28 cellular contexts compared by ENCODE assay signal in genomic region chr9:130915096-130915447, GRCh38. TPM values are rescaled to one million over a fixed set of nuclear protein-coding genes. Genes with fewer than 3 reads are reported as not detected.
DNase-seq lines count a peak whose midpoint lies in the region; FAIRE-seq and TF ChIP-seq lines count a peak whose summit lies in the region.
"Had no signal": no experiment of that assay in that cellular context is flagged by ENCODE, and none has a peak within 500 bp of the region (broad histone marks: within the 10 kb centered on the region; RNA-seq: fewer than 3 reads in every experiment).

No MANE protein-coding gene starts in this region.

- no peak for TF ChIP-seq RAD21 in H1 (IDR thresholded peaks at IDR 0.05 in 1 of 2, conservative IDR thresholded peaks at IDR 0.05 in 1 of 2; ENCODE audit: low read depth in 2 of 2, low read length in 2 of 2)

- H4K91ac ChIP-seq in H1 (replicated peaks; ENCODE audit: insufficient read length, low read length) = no peak overlapping the region

- peak overlapping the region; percentile 27; the same call in 1 of the 2 replicates for H2BK5ac ChIP-seq in H1 (ENCODE audit: low read depth, low read length)

- H3K9ac ChIP-seq in BLaER1 treated with 17β-estradiol and CSF1 and Interleukin-3, amounts not matched to agents 10 nM and 100 nM = peak overlapping the region in 1 of 11 experiments; percentile 78; a peak in 1 of 22 replicates
- no peak overlapping the region for H3K9ac ChIP-seq in H1 (replicated peaks in 1 of 4; ENCODE audit: extremely low read depth in 1 of 4, low read depth in 3 of 4, low read length in 3 of 4)

- in situ Hi-C loops in KBM-7 (cut with MboI; ENCODE audit: low pct_unique_long_range_greater_than_20kb, low sequenced_read_pairs) = no loop called here

- no peak overlapping the region for H2BK120ac ChIP-seq in H1 (replicated peaks; ENCODE audit: low read depth, low read length)

- no peak for TF ChIP-seq POLR2A in H1 (IDR thresholded peaks at IDR 0.05; ENCODE audit: control extremely low read depth in 1 of 2, low read depth in 2 of 2, low read length in 2 of 2)

- H4K8ac ChIP-seq in H1 (ENCODE audit: extremely low read depth, insufficient read depth, low read length) = 0 out of 2 replicates have a peak overlapping the region, but pooled peaks have one; percentile 35

- no peak overlapping the region for H3K56ac ChIP-seq in H1 (replicated peaks; ENCODE audit: insufficient read length, low read depth, low read length)

- H4K20me1 ChIP-seq in BLaER1 treated with 17β-estradiol and CSF1 and Interleukin-3, amounts not matched to agents 10 nM and 100 nM = peaks cover 0 to 37% (median 12%) of the 10 kb centered on the region in 11 experiments; a peak in 11 of 22 replicates
- H4K20me1 ChIP-seq in H1 (replicated peaks in 1 of 2; ENCODE audit: control insufficient read depth in 1 of 2, insufficient read depth in 2 of 2, low read length in 2 of 2) = no peaks in the 10 kb centered on the region

- no peaks in the 10 kb centered on the region for H3K79me2 ChIP-seq in H1 (ENCODE audit: control insufficient read depth in 1 of 2, insufficient read depth in 2 of 2, low read length in 2 of 2)

- peaks cover 0 to 41% (median 8%) of the 10 kb centered on the region in 11 experiments; a peak in 9 of 22 replicates for H3K27me3 ChIP-seq in BLaER1 treated with 17β-estradiol and CSF1 and Interleukin-3, amounts not matched to agents 10 nM and 100 nM
- H3K27me3 ChIP-seq in H1 (replicated peaks in 1 of 4; ENCODE audit: control insufficient read depth in 3 of 4, extremely low read depth in 1 of 4, insufficient read depth in 3 of 4, low read length in 3 of 4) (no peaks in the 10 kb centered on the region; a peak in 1 of 7 replicates), H7 (ENCODE audit: control insufficient read depth, insufficient read depth, low read length) (no peaks in the 10 kb centered on the region)
- H3K27me3 ChIP-seq: BE2C had no signal

- peaks cover 11 to 93% (median 77%) of the 10 kb centered on the region in 10 experiments for H3K4me1 ChIP-seq in BLaER1 treated with 17β-estradiol and CSF1 and Interleukin-3, amounts not matched to agents 10 nM and 100 nM
- H3K4me1 ChIP-seq in H1 (replicated peaks in 1 of 4; ENCODE audit: control insufficient read depth in 3 of 4, insufficient read depth in 4 of 4, low read length in 3 of 4) = peaks cover 0 to 18% (median 2%) of the 10 kb centered on the region in 4 experiments; a peak in 6 of 7 replicates
- H3K4me1 ChIP-seq: BE2C had no signal

- TF ChIP-seq CTCF in H1 (IDR thresholded peaks at IDR 0.05; ENCODE audit: control extremely low read depth in 1 of 3, insufficient read depth in 1 of 3, low read depth in 1 of 3, low read length in 3 of 3) = no peak

- H3K4ac ChIP-seq in H1 (replicated peaks; ENCODE audit: insufficient read length, low read depth, low read length) = no peak overlapping the region

- no peaks in the 10 kb centered on the region for H3K9me3 ChIP-seq in BLaER1 treated with 17β-estradiol and CSF1 and Interleukin-3, amounts not matched to agents 10 nM and 100 nM (replicated peaks in 1 of 11)
- no peaks in the 10 kb centered on the region for H3K9me3 ChIP-seq in H1 (ENCODE audit: insufficient read depth in 2 of 2, low read depth in 1 of 2, low read length in 1 of 2)
- H3K9me3 ChIP-seq: BE2C had no signal

- no peaks in the 10 kb centered on the region for H3K36me3 ChIP-seq in BLaER1 treated with 17β-estradiol and CSF1 and Interleukin-3, amounts not matched to agents 10 nM and 100 nM
- H3K36me3 ChIP-seq in H1 (ENCODE audit: control insufficient read depth in 2 of 4, insufficient read depth in 4 of 4, low read length in 3 of 4) = no peaks in the 10 kb centered on the region
- no peaks in the 10 kb centered on the region for H3K36me3 ChIP-seq in H7 (replicated peaks; ENCODE audit: control insufficient read depth, insufficient read depth, low read length)
- H3K36me3 ChIP-seq: BE2C had no signal

- H3K14ac ChIP-seq in H1 (ENCODE audit: insufficient read length) = no peak overlapping the region

- H3K4me2 ChIP-seq in BLaER1 treated with 17β-estradiol and CSF1 and Interleukin-3, amounts not matched to agents 10 nM and 100 nM = peak overlapping the region in 8 of 11 experiments; percentile 85 to 97 (median 91); a peak in 15 of 22 replicates
- no peak overlapping the region for H3K4me2 ChIP-seq in H1 (ENCODE audit: insufficient read depth in 1 of 2, low read depth in 2 of 2, low read length in 2 of 2)

- TF ChIP-seq EP300 in H1 (IDR thresholded peaks at IDR 0.05; ENCODE audit: borderline replicate concordance in 1 of 2, low read depth in 2 of 2, low read length in 2 of 2) = no peak

- 97% methylated on average over 7 of the region's 8 CpGs; no CpG with 5 or more reads in 1 of the 2 experiments for WGBS in H1 (ENCODE audit: extremely low coverage in 1 of 2, insufficient coverage in 1 of 2, insufficient read length in 1 of 2, insufficient replicate concordance in 2 of 2, low coverage in 1 of 2, low lambda C conversion rate in 2 of 2, missing lambda C conversion rate in 1 of 2), 2 experiments

- no peak overlapping the region for H3K23ac ChIP-seq in H1 (ENCODE audit: insufficient read length)

- no peak overlapping the region for H4K5ac ChIP-seq in H1 (ENCODE audit: insufficient read length, low read depth, low read length)

- CTCF ChIA-PET in H1 (lab: Charles Lee; ENCODE audit: partially characterized antibody) = interaction anchor here (0.6 to 2.4 kb wide), 4 partner anchors 13 to 26 kb away, joined by 3 to 6 read pairs (median 3); no protein-coding TSS in a partner anchor

- DNase-seq in H1 (ENCODE audit: low read depth in 1 of 2, low spot score in 2 of 2) (no peak), KBM-7 (no peak), NCI-H69 (lab: John Stamatoyannopoulos, UW) (no peak), H7 (no peak)
- DNase-seq: 8988T; ACHN; BE2C; C1 segment of cervical spinal cord; CD4-positive, CD25-positive, alpha-beta regulatory T cell; CD8-positive, alpha-beta memory T cell; COR-L47; DMS 273 treated with DMSO at 0.1 percent for 48 hours; DMS153; DMS53; DMS79; DND-41; EL; GF-D8 had no signal

- peak overlapping the region in 2 of 11 experiments; percentile 56 to 86; a peak in 3 of 22 replicates for H3K27ac ChIP-seq in BLaER1 treated with 17β-estradiol and CSF1 and Interleukin-3, amounts not matched to agents 10 nM and 100 nM
- no peak overlapping the region for H3K27ac ChIP-seq in H1 (ENCODE audit: low read depth, low read length)

- no peak for FAIRE-seq in H1 (lab: Jason Lieb, UNC)
- FAIRE-seq: A204.1, G401.6, GM12891, GM19239 had no signal

- no peak overlapping the region for H2AK5ac ChIP-seq in H1 (ENCODE audit: low read depth, low read length)

- no peak overlapping the region for H3K18ac ChIP-seq in H1 (ENCODE audit: extremely low read depth, low read length)

- no peak overlapping the region for H2BK20ac ChIP-seq in H1 (ENCODE audit: low read length)

- peak overlapping the region; percentile 68; the same call in 1 of the 2 replicates for H2BK12ac ChIP-seq in H1 (ENCODE audit: low read depth, low read length)

- no peaks in the 10 kb centered on the region for H3K79me1 ChIP-seq in H1 (ENCODE audit: low read depth, low read length)

- POLR2A ChIA-PET in H1 (lab: Charles Lee; ENCODE audit: partially characterized antibody) = no interaction called here

- no peak overlapping the region for H3K4me3 ChIP-seq in BLaER1 treated with 17β-estradiol and CSF1 and Interleukin-3, amounts not matched to agents 10 nM and 100 nM
- H3K4me3 ChIP-seq in H1 (ENCODE audit: extremely low read depth in 1 of 4, insufficient read depth in 2 of 4, low read depth in 3 of 4, low read length in 4 of 4) (no peak overlapping the region), H7 (ENCODE audit: insufficient read depth, low read depth, low read length) (no peak overlapping the region)

- H2AFZ ChIP-seq in H1 (ENCODE audit: low read length) = no peak overlapping the region

- no peak overlapping the region for H2BK15ac ChIP-seq in H1 (ENCODE audit: low read length)

- H3K23me2 ChIP-seq in H1 (ENCODE audit: low read depth, low read length) = no peaks in the 10 kb centered on the region

TF ChIP-seq in H1, 55 proteins besides CTCF, POLR2A, EP300 and RAD21 (continues in another document):
- no peak for TF ChIP-seq CREB1 (IDR thresholded peaks at IDR 0.05)
- no peak for TF ChIP-seq PHF8 (conservative IDR thresholded peaks at IDR 0.05; ENCODE audit: low read depth, low read length)
- no peak for TF ChIP-seq SUZ12 (IDR thresholded peaks at IDR 0.05; ENCODE audit: low read length)
- TF ChIP-seq CHD1 (IDR thresholded peaks at IDR 0.05; ENCODE audit: low read depth, low read length) = no peak
- no peak for TF ChIP-seq TAF1 (IDR thresholded peaks at IDR 0.05; ENCODE audit: low read depth, low read length)
- no peak for TF ChIP-seq EZH2 (IDR thresholded peaks at IDR 0.05; ENCODE audit: low read depth, low read length, severe bottlenecking)
- no peak for TF ChIP-seq HDAC2 (IDR thresholded peaks at IDR 0.05; ENCODE audit: borderline replicate concordance in 1 of 2, low read depth in 2 of 2, low read length in 2 of 2)
- TF ChIP-seq ZNF274 (IDR thresholded peaks at IDR 0.05; ENCODE audit: borderline replicate concordance, extremely low read depth, low read length) = no peak
- TF ChIP-seq BCL11A (IDR thresholded peaks at IDR 0.05; ENCODE audit: low read depth in 2 of 2, low read length in 2 of 2) = no peak
- no peak for TF ChIP-seq CHD2 (IDR thresholded peaks at IDR 0.05; ENCODE audit: low read length)

RNA-seq across cellular contexts. Expression of gene QRFP, which starts 18.5 kb away (rescaled TPM):
- total RNA-seq in H1 (2021; fragmentation: NEBNext Ultra II Directional; extraction: Animal tissue kit (Norgen Biotek cat#: 25700)) = not detected in 2 replicates
- not detected in 2 replicates for polyA plus RNA-seq in H1 (2011; rRNA removed)
- not detected for polyA plus RNA-seq in H1 (2011; cell fraction: cytosol; rRNA removed)
- polyA plus RNA-seq in H1 (2011; cell fraction: nucleus; rRNA removed) = not detected
- polyA plus RNA-seq in H1 (2012, experiment 1 of 2) = 0.11 to 0.28 TPM in 2 of 4 replicates, not detected in the others
- polyA plus RNA-seq in H1 (2012, experiment 2 of 2) = 0.73 TPM
- polyA plus RNA-seq in H1 (2013, experiment 1 of 2) = not detected
- not detected for polyA plus RNA-seq in H1 (2013, experiment 2 of 2)
- not detected in 2 replicates for polyA minus RNA-seq in H1 (2011; rRNA and poly(A)+ RNA removed)
- polyA minus RNA-seq in H1 (2011; cell fraction: cytosol; rRNA and poly(A)+ RNA removed) = not detected
- not detected for polyA minus RNA-seq in H1 (2011; cell fraction: nucleus; rRNA and poly(A)+ RNA removed)
- not detected in 2 replicates for total RNA-seq in H7 (2014; rRNA removed; shearing (Covaris generic))
- total RNA-seq: A673; CD4-positive, alpha-beta memory T cell; CD4-positive, CD25-positive, alpha-beta regulatory T cell; CD8-positive, alpha-beta memory T cell; Daoy had no signal
- polyA plus RNA-seq: AG04450; CD4-positive, alpha-beta memory T cell; CD4-positive, CD25-positive, alpha-beta regulatory T cell; CD8-positive, alpha-beta memory T cell had no signal

RNA-seq across cellular contexts. Expression of gene FIBCD1, which starts 24.0 kb away (rescaled TPM):
- total RNA-seq in H1 (2021; fragmentation: NEBNext Ultra II Directional; extraction: Animal tissue kit (Norgen Biotek cat#: 25700)) = 5.3 and 6.1 TPM in 2 replicates
- polyA plus RNA-seq in H1 (2011; rRNA removed) = 8.8 and 13.2 TPM in 2 replicates
- 5.6 TPM for polyA plus RNA-seq in H1 (2011; cell fraction: cytosol; rRNA removed)
- 11.0 TPM for polyA plus RNA-seq in H1 (2011; cell fraction: nucleus; rRNA removed)
- 3.9 to 10.9 TPM (median 7.8 TPM) in 4 replicates for polyA plus RNA-seq in H1 (2012, experiment 1 of 2)
- polyA plus RNA-seq in H1 (2012, experiment 2 of 2) = 5.2 TPM
- 11.6 TPM for polyA plus RNA-seq in H1 (2013, experiment 1 of 2)
- polyA plus RNA-seq in H1 (2013, experiment 2 of 2) = 10.8 TPM
- 0.66 and 1.2 TPM in 2 replicates for polyA minus RNA-seq in H1 (2011; rRNA and poly(A)+ RNA removed)
- polyA minus RNA-seq in H1 (2011; cell fraction: cytosol; rRNA and poly(A)+ RNA removed) = 2.1 TPM
- polyA minus RNA-seq in H1 (2011; cell fraction: nucleus; rRNA and poly(A)+ RNA removed) = 1.2 TPM
- 6.1 and 6.2 TPM in 2 replicates for total RNA-seq in H7 (2014; rRNA removed; shearing (Covaris generic))
- total RNA-seq: CD4-positive, alpha-beta memory T cell; CD4-positive, CD25-positive, alpha-beta regulatory T cell; CD8-positive, alpha-beta memory T cell had no signal
- polyA plus RNA-seq: CD14-positive monocyte; CD4-positive, alpha-beta memory T cell; CD4-positive, CD25-positive, alpha-beta regulatory T cell; CD8-positive, alpha-beta memory T cell had no signal

Comparison
In these comparisons a context has a peak if more than half of its experiments do, and no peak if none do; other contexts are left out.
1. H3K4me2 ChIP-seq: peak in BLaER1 treated with 17β-estradiol and CSF1 and Interleukin-3, amounts not matched to agents 10 nM and 100 nM (8 of 11); none in H1 (0 of 2).